ENCODE assay signal across 8 cellular contexts in the genomic region with DNA sequence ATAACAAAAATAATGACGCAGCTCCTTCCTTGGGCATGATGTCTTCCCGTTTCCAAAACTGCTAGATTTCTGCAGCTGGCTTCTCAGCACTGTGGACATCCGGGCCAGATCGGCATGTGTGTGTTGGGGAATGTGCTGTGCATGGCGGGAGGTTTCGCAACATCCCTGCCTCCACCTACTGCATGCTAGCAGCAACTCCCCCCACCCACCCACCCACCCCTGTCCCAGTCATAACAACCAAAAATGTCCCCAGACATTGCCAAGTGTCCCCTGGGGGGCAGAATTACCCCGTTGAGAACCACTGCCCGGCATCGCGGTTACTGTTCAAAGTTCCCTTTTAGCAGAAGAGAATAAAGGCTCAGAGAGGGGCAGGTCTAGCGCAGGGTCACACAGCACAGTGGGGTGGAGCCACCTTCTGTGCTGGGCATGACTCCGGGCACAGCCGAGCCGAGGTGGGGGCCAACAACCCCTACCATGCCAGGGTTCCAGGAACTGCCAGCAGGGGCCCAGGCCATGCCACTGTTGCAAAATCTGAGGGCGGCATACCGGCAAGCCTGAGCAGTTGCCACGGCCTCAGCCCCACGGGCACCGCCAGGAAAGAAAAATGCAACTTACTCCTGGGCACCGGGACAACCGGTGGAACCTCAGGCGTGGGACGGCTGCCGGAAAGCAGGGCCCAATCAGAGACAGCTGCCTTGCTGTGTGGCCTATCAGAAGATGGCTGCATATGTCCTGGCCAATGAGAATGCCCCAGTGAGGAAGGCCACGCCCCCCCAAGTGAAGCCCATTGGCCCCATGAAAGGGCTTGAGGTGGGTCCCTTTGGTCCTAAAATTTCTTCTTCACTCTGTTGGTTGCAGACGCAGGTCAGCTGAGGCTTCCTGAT.
DNase-seq lines count a peak whose midpoint lies in the region; ATAC-seq lines count a peak whose summit lies in the region.

No MANE protein-coding gene starts in this region.

- intact Hi-C loops in head of caudate nucleus (cut with DNase I), result no loop called here

- DNase-seq in activated T-cell treated with anti-CD3 and anti-CD28 coated beads for 48 hours (ENCODE audit: low read depth) (peak; percentile 36), activated T-cell treated with anti-CD3 and anti-CD28 coated beads for 4 hours (no peak), NOMO-1 treated with DMSO at 0.1 percent for 48 hours (lab: John Stamatoyannopoulos, UW; ENCODE audit: unreplicated experiment) (peak; percentile 73), head of caudate nucleus (peak; percentile 53 to 89 (median 72)), putamen (ENCODE audit: low spot score) (peak; percentile 62)
- DNase-seq in activated naive CD4-positive, alpha-beta T cell treated with anti-CD3 and anti-CD28 coated beads, Interleukin-2, amount 50 U/mL, for 16 hours, result peak; percentile 63

- no peak for ATAC-seq in HG03135 (IDR thresholded peaks at IDR 0.05; ENCODE audit: unreplicated experiment)
- no peak for ATAC-seq in GM21576 (IDR thresholded peaks at IDR 0.05; ENCODE audit: unreplicated experiment)
